ENCODE assay signal across 8 cellular contexts in the genomic region with DNA sequence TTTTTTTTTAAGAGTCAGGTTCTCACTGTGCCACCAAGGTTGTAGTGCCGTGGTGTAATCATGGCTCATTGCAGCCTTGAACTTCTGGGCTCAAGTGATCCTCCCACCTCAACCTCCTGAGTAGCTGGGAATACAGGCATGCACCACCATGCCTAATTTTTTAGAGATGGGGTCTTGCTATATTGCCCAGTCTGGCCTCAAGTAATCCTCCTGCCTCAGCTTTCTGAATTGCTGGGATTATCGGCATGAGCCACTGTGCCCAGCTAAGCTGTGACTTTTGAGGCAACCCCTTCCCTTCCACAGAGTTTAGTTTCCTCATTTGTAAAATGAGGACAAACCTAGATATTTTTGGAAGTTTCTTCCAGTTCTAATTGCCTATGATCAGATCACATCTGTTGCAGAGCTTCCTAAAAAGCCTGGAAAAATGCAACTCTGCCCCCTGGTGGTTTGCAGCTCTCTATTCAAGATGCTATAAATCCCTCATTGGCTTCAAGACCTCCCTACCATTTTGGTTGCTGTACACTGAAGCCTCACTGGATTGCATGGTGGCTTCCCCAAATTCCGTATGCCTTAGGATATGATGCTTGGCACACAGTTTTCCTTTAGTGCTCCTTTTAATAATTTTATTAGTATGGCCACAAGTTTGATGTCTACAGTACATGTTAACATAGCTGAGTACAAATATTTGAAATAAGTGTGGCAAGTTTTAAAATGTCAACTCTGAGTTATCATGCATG. TPM values are rescaled to one million over a fixed set of nuclear protein-coding genes. Genes with fewer than 3 reads are reported as not detected.
A peak's percentile ranks its signal among the peaks of the same experiment; 100 is the strongest.
DNase-seq lines count a peak whose midpoint lies in the region; ATAC-seq and TF ChIP-seq lines count a peak whose summit lies in the region.

No MANE protein-coding gene starts in this region.

- no peak for ATAC-seq in HG03045 (IDR thresholded peaks at IDR 0.05; ENCODE audit: unreplicated experiment)

- H3K9ac ChIP-seq in H9 (ENCODE audit: extremely low read depth, insufficient read length, low read length) = no peak overlapping the region

- H3K4me1 Mint-ChIP-seq in H9 (no peaks in the 10 kb centered on the region), mesothelial cell of epicardium (no peaks in the 10 kb centered on the region)

- H3K27ac Mint-ChIP-seq in H9 (no peak overlapping the region), mesothelial cell of epicardium (no peak overlapping the region)

- no peaks in the 10 kb centered on the region for H3K9me3 Mint-ChIP-seq in H9
- no peaks in the 10 kb centered on the region for H3K9me3 Mint-ChIP-seq in mesothelial cell of epicardium

- H2BK12ac ChIP-seq in H9 (ENCODE audit: insufficient read length, low read depth, low read length) = no peak overlapping the region

- H2AFZ ChIP-seq in H9 (ENCODE audit: low read length) = no peak overlapping the region

- no peaks in the 10 kb centered on the region for H3K4me1 ChIP-seq in H9 (ENCODE audit: insufficient read depth, low read length)

- H3K27ac ChIP-seq in H9 (ENCODE audit: insufficient read length, low read depth, low read length) = no peak overlapping the region

- H4K91ac ChIP-seq in H9 (ENCODE audit: insufficient read length, low read depth, low read length) = no peak overlapping the region

- no peaks in the 10 kb centered on the region for H4K20me1 ChIP-seq in H9 (ENCODE audit: control insufficient read depth, insufficient read depth, insufficient read length)

- no peaks in the 10 kb centered on the region for H3K79me2 ChIP-seq in H9 (ENCODE audit: insufficient read depth, low read length)

- TF ChIP-seq CTCF in AG10803 (conservative IDR thresholded peaks at IDR 0.05; ENCODE audit: low read length) = peak; percentile 84
- TF ChIP-seq CTCF in H9 (conservative IDR thresholded peaks at IDR 0.05) = peak; percentile 85
- TF ChIP-seq CTCF in mesothelial cell of epicardium (IDR thresholded peaks at IDR 0.05; ENCODE audit: unreplicated experiment) = peak; percentile 75

- no peak overlapping the region for H4K5ac ChIP-seq in H9 (ENCODE audit: insufficient read length, low read depth, low read length)

- H2AK5ac ChIP-seq in H9 (ENCODE audit: insufficient read length, low read length) = no peak overlapping the region

- H3K4me3 ChIP-seq in AG10803 (ENCODE audit: low read length) = no peak overlapping the region

- H3K4me2 ChIP-seq in H9 (ENCODE audit: insufficient read depth, insufficient read length, low read length) = no peak overlapping the region

- H3K4ac ChIP-seq in H9 (ENCODE audit: low read depth, low read length) = no peak overlapping the region

- no peak overlapping the region for H3K56ac ChIP-seq in H9 (ENCODE audit: insufficient read length, low read depth, low read length)

- H3K9me3 ChIP-seq in H9 (ENCODE audit: control insufficient read depth, low read depth, low read length) = no peaks in the 10 kb centered on the region

- no peak overlapping the region for H3K14ac ChIP-seq in H9 (ENCODE audit: insufficient read depth, low read length)

- H3K23ac ChIP-seq in H9 (ENCODE audit: insufficient read length, low read depth, low read length) = no peak overlapping the region

- H3K36me3 Mint-ChIP-seq in H9 (ENCODE audit: insufficient read depth in 1 of 3, low read depth in 3 of 3) (peaks cover 30 to 75% (median 72%) of the 10 kb centered on the region in 3 experiments), mesothelial cell of epicardium (peaks cover 39% of the 10 kb centered on the region)

- H3K18ac ChIP-seq in H9 (ENCODE audit: insufficient read length, low read depth, low read length) = no peak overlapping the region

- H3K79me1 ChIP-seq in H9 (ENCODE audit: insufficient read depth, low read depth, low read length, poor library complexity, severe bottlenecking) = no peaks in the 10 kb centered on the region

- no peak overlapping the region for H2BK5ac ChIP-seq in H9 (ENCODE audit: insufficient read length, low read length)

- H3T11ph ChIP-seq in H9 (ENCODE audit: low read length) = no peak overlapping the region

- DNase-seq in AG10803 (ENCODE audit: low read depth) = peak; percentile 72
- peak; percentile 75 for DNase-seq in H9
- DNase-seq in NCI-H774 (lab: John Stamatoyannopoulos, UW) = peak; percentile 61
- peak; percentile 69 to 78 for DNase-seq in activated CD4-positive, alpha-beta T cell treated with anti-CD3 and anti-CD28 coated beads, Interleukin-2, amount 50 U/mL, for 48 hours
- peak; percentile 23 for DNase-seq in effector CD8-positive, alpha-beta T cell (lab: John Stamatoyannopoulos, UW)
- DNase-seq in mesothelial cell of epicardium (ENCODE audit: low spot score in 2 of 2, unreplicated experiment in 2 of 2) = peak; percentile 56 to 78
- peak; percentile 21 to 41 for DNase-seq in stimulated activated CD8-positive, alpha-beta memory T cell treated with anti-CD3 and anti-CD28 coated beads, Interleukin-7, amount 100 ng/mL, for 4 hours (ENCODE audit: low read depth in 2 of 2)

- no peak overlapping the region for H2BK120ac ChIP-seq in H9 (ENCODE audit: low read depth, low read length, poor library complexity, severe bottlenecking)

- no CpG with 5 or more reads among the region's 3 CpGs for WGBS in H9 (ENCODE audit: extremely low coverage, insufficient read length, low lambda C conversion rate)

- no peak overlapping the region for H4K8ac ChIP-seq in H9 (replicated peaks; ENCODE audit: insufficient read length, low read depth, low read length)

- H3K23me2 ChIP-seq in H9 (ENCODE audit: insufficient read length, low read depth, low read length, poor library complexity, severe bottlenecking) = no peaks in the 10 kb centered on the region

- H3K27me3 Mint-ChIP-seq in H9 (ENCODE audit: low read depth) (no peaks in the 10 kb centered on the region), mesothelial cell of epicardium (ENCODE audit: low read depth) (no peaks in the 10 kb centered on the region)

- no peak overlapping the region for H2BK15ac ChIP-seq in H9 (ENCODE audit: low read depth, low read length)

- H3K27me3 ChIP-seq in H9 (ENCODE audit: insufficient read depth, low read length) = no peaks in the 10 kb centered on the region

- H2BK20ac ChIP-seq in H9 (ENCODE audit: low read depth, low read length, poor library complexity, severe bottlenecking) = no peak overlapping the region

- no peak overlapping the region for H3K4me3 Mint-ChIP-seq in H9
- no peak overlapping the region for H3K4me3 Mint-ChIP-seq in mesothelial cell of epicardium

RNA-seq across cellular contexts. Expression of gene GDE1, which starts 19.3 kb away (rescaled TPM):
- total RNA-seq in H9 (2021) = 47.7 and 48.6 TPM in 2 replicates
- total RNA-seq in mesothelial cell of epicardium = 42.7 to 49.1 TPM (median 45.9 TPM) in 3 replicates

RNA-seq across cellular contexts. Expression of gene CCP110, which starts 21.2 kb away (rescaled TPM):
- total RNA-seq in H9 (2021) (17.8 and 21.6 TPM in 2 replicates), mesothelial cell of epicardium (12.6 to 15.8 TPM (median 15.1 TPM) in 3 replicates)

RNA-seq across cellular contexts. Expression of gene VPS35L, which starts 52.9 kb away (rescaled TPM):
- total RNA-seq in H9 (2021) (58.4 and 59.2 TPM in 2 replicates), mesothelial cell of epicardium (59.3 to 62.2 TPM (median 59.4 TPM) in 3 replicates)

Comparison
In these comparisons a context has a peak if more than half of its experiments do, and no peak if none do; other contexts are left out.
1. DNase-seq: peak in every context shown above with its lines; median percentile 75 in H9; 74 in activated CD4-positive, alpha-beta T cell treated with anti-CD3 and anti-CD28 coated beads, Interleukin-2, amount 50 U/mL, for 48 hours; 72 in AG10803; 67 in mesothelial cell of epicardium; 61 in NCI-H774; 31 in stimulated activated CD8-positive, alpha-beta memory T cell treated with anti-CD3 and anti-CD28 coated beads, Interleukin-7, amount 100 ng/mL, for 4 hours; 23 in effector CD8-positive, alpha-beta T cell.